21 cellular contexts compared by ENCODE assay signal in genomic region chr3:62556121-62556520, GRCh38.
"Had no signal": no experiment of that assay in that cellular context is flagged by ENCODE, and none has a peak within 500 bp of the region (broad histone marks: within the 10 kb centered on the region; RNA-seq: fewer than 3 reads in every experiment).

No MANE protein-coding gene starts in this region.

- DNase-seq: Karpas-422, KG1, MG63, NCI-H1092, NCI-H1105 treated with DMSO at 0.1 percent for 48 hours, NCI-H1417 treated with DMSO at 0.1 percent for 48 hours, NCI-H187, NCI-H2029, NCI-H2081 treated with DMSO at 0.1 percent for 48 hours, NCI-H2171, NCI-H226, NCI-H446, NCI-H510A, NCI-H524 treated with DMSO at 0.1 percent for 48 hours, PC-3, SHP77, SK-N-SH, SW 1271, T-cell had no signal

- ATAC-seq: Panc1, PC-3, T-cell had no signal

- H3K27ac Mint-ChIP-seq: T-cell had no signal

- H3K36me3 Mint-ChIP-seq: T-cell had no signal

- H3K9ac ChIP-seq: SK-N-SH had no signal

- H3K4me3 ChIP-seq: MG63 had no signal

- H3K9me3 ChIP-seq: MG63, SK-N-SH had no signal

- H3K27ac ChIP-seq: RWPE1 had no signal

- H3K4me1 Mint-ChIP-seq: T-cell had no signal

- H3K4me2 ChIP-seq: SK-N-SH had no signal

- H3K4me3 Mint-ChIP-seq: T-cell had no signal

- H3K36me3 ChIP-seq: MG63 had no signal

- H3K27me3 ChIP-seq: MG63 had no signal
